In the genomic region with DNA sequence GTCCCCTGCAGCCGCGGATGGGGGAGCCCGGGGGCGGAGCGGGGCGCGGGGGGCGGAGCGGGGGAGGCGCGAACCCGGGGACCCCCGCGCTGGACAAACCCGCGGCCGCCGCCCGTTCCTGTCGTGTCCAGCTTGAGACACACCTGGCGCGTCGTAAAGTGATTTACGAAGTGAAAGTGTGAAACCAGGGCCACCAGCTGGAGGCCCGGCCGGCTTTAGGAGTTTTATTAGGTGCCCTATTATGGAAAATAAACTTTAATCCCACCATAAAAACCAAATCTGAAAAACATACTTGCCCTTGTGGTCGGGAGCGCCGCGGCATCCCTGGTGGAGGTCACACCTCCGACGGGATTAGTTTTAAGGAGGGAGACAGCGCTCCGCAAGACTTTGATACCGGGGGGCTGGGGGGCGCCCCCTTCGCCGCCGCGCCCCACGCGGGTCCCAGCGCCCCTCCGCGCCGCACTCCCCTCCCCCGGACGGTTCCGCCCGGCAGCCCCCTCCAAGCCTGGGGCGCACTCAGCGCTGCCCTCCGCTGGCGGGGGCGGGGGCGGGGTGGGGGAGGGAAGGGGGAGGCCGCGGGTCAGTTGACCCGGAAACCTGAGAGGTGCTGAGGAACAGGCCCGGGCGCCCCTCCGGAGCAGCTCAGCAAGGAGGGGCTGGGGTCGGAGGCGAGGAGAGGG, we compare ENCODE assay signal across 2 cellular contexts.
TF ChIP-seq lines count a peak whose summit lies in the region.

No MANE protein-coding gene starts in this region.

TF ChIP-seq in SK-N-SH, 30 proteins besides CTCF, POLR2A, EP300 and RAD21 (continued from another document):
- TF ChIP-seq, protein P1, sequence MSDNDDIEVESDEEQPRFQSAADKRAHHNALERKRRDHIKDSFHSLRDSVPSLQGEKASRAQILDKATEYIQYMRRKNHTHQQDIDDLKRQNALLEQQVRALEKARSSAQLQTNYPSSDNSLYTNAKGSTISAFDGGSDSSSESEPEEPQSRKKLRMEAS (IDR thresholded peaks at IDR 0.05; ENCODE audit: low read depth) = no peak
- TF ChIP-seq JUND (IDR thresholded peaks at IDR 0.05) (no peak), TEAD4 (IDR thresholded peaks at IDR 0.05; ENCODE audit: borderline replicate concordance, insufficient read depth) (no peak), YY1 (IDR thresholded peaks at IDR 0.05; ENCODE audit: low read depth) (no peak), REST (IDR thresholded peaks at IDR 0.05; ENCODE audit: low read depth, low read length) (no peak), CHD2 (IDR thresholded peaks at IDR 0.05; ENCODE audit: low read length, partially characterized antibody) (no peak), EZH2phosphoT487 (IDR thresholded peaks at IDR 0.05; ENCODE audit: borderline replicate concordance, low read depth) (no peak; the same call in 1 of the 2 replicates), TAF1 (IDR thresholded peaks at IDR 0.05; ENCODE audit: borderline replicate concordance, low read depth, low read length) (no peak), MXI1 (IDR thresholded peaks at IDR 0.05; ENCODE audit: low read depth, low read length) (no peak)
- TF ChIP-seq, protein P2, sequence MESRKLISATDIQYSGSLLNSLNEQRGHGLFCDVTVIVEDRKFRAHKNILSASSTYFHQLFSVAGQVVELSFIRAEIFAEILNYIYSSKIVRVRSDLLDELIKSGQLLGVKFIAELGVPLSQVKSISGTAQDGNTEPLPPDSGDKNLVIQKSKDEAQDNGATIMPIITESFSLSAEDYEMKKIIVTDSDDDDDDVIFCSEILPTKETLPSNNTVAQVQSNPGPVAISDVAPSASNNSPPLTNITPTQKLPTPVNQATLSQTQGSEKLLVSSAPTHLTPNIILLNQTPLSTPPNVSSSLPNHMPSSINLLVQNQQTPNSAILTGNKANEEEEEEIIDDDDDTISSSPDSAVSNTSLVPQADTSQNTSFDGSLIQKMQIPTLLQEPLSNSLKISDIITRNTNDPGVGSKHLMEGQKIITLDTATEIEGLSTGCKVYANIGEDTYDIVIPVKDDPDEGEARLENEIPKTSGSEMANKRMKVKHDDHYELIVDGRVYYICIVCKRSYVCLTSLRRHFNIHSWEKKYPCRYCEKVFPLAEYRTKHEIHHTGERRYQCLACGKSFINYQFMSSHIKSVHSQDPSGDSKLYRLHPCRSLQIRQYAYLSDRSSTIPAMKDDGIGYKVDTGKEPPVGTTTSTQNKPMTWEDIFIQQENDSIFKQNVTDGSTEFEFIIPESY (IDR thresholded peaks at IDR 0.05; ENCODE audit: borderline replicate concordance, low read depth) = no peak
- TF ChIP-seq, protein P3, sequence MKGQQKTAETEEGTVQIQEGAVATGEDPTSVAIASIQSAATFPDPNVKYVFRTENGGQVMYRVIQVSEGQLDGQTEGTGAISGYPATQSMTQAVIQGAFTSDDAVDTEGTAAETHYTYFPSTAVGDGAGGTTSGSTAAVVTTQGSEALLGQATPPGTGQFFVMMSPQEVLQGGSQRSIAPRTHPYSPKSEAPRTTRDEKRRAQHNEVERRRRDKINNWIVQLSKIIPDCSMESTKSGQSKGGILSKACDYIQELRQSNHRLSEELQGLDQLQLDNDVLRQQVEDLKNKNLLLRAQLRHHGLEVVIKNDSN (IDR thresholded peaks at IDR 0.05; ENCODE audit: borderline replicate concordance, low read depth) = no peak

TF ChIP-seq in SK-N-SH treated with all-trans-retinoic acid at 6 μM for 48 hours, 23 proteins besides CTCF, POLR2A, EP300 and RAD21 (continued from another document):
- no peak for TF ChIP-seq CREB5 (CRISPR knock-in tag; IDR thresholded peaks at IDR 0.05; ENCODE audit: low read depth)
- no peak for TF ChIP-seq BACH2 (CRISPR knock-in tag; IDR thresholded peaks at IDR 0.05; ENCODE audit: borderline replicate concordance)
- no peak for TF ChIP-seq ZNF565 (CRISPR knock-in tag; conservative IDR thresholded peaks at IDR 0.05; ENCODE audit: low read depth)
- no peak for TF ChIP-seq TCF4 (CRISPR knock-in tag; IDR thresholded peaks at IDR 0.05; ENCODE audit: borderline replicate concordance)
- TF ChIP-seq ZC3H10 (CRISPR knock-in tag; IDR thresholded peaks at IDR 0.05) = no peak
- no peak for TF ChIP-seq CSDC2 (CRISPR knock-in tag; IDR thresholded peaks at IDR 0.05)
